8 cellular contexts compared by ENCODE assay signal in genomic region chr5:126780165-126780827, GRCh38. TPM values are rescaled to one million over a fixed set of nuclear protein-coding genes. Genes with fewer than 3 reads are reported as not detected.
A peak's percentile ranks its signal among the peaks of the same experiment; 100 is the strongest.
DNase-seq lines count a peak whose midpoint lies in the region; ATAC-seq and TF ChIP-seq lines count a peak whose summit lies in the region.

No MANE protein-coding gene starts in this region.

- peaks cover 81% of the 10 kb centered on the region for H3K79me2 ChIP-seq in KMS-11 (ENCODE audit: insufficient read depth, low read depth)

- no peaks in the 10 kb centered on the region for H3K27me3 ChIP-seq in KMS-11 (ENCODE audit: insufficient read depth, low read depth)

- H3K27ac ChIP-seq in KMS-11: peak overlapping the region; percentile 99; the same call in 1 of the 2 replicates

- no peak for ATAC-seq in GM18502 (IDR thresholded peaks at IDR 0.05; ENCODE audit: poor library complexity, unreplicated experiment)

- TF ChIP-seq CTCF in KMS-11 (conservative IDR thresholded peaks at IDR 0.05; ENCODE audit: low read depth, low read length): peak; percentile 72

- H3K4me3 ChIP-seq in KMS-11 (IDR thresholded peaks at IDR 0.05; ENCODE audit: insufficient read depth, low read depth, low read length): no peak overlapping the region

- peaks cover 50% of the 10 kb centered on the region for H4K20me1 ChIP-seq in KMS-11 (ENCODE audit: insufficient read depth)

- H3K36me3 ChIP-seq in KMS-11 (ENCODE audit: insufficient read depth): no peaks in the 10 kb centered on the region

- peak; percentile 3 for DNase-seq in DMS79 treated with DMSO at 0.1 percent for 48 hours (lab: John Stamatoyannopoulos, UW)
- no peak for DNase-seq in DMS79 (lab: John Stamatoyannopoulos, UW)
- DNase-seq in SK-N-DZ (ENCODE audit: low spot score): peak; percentile 72
- DNase-seq in astrocyte of the hippocampus (ENCODE audit: low read depth, low spot score): peak; percentile 84
- peak; percentile 79 for DNase-seq in inferior parietal cortex (ENCODE audit: extremely low spot score)
- peak; percentile 60 for DNase-seq in stimulated activated CD4-positive, alpha-beta T cell treated with anti-CD3 and anti-CD28 coated beads, Interleukin-4, amount 100 ng/mL, for 24 hours

- H3K9ac ChIP-seq in KMS-11: peak overlapping the region; percentile 99; the same call in 1 of the 2 replicates

- peaks cover 46% of the 10 kb centered on the region for H3K4me1 ChIP-seq in KMS-11 (ENCODE audit: low read depth, poor library complexity, severe bottlenecking)

- H3K4me2 ChIP-seq in KMS-11: peak overlapping the region; percentile 68

- H2AFZ ChIP-seq in KMS-11 (ENCODE audit: low read depth): no peak overlapping the region

RNA-seq across cellular contexts. Expression of gene LMNB1, which starts 3.4 kb away (rescaled TPM):
- polyA plus RNA-seq in SK-N-DZ (2014; cell fraction: cytosol; rRNA removed): 280 and 292 TPM in 2 replicates
- 88.9 and 108 TPM in 2 replicates for polyA plus RNA-seq in SK-N-DZ (2014; cell fraction: nucleus; rRNA removed)
